1 cellular context compared by ENCODE assay signal in the genomic region with DNA sequence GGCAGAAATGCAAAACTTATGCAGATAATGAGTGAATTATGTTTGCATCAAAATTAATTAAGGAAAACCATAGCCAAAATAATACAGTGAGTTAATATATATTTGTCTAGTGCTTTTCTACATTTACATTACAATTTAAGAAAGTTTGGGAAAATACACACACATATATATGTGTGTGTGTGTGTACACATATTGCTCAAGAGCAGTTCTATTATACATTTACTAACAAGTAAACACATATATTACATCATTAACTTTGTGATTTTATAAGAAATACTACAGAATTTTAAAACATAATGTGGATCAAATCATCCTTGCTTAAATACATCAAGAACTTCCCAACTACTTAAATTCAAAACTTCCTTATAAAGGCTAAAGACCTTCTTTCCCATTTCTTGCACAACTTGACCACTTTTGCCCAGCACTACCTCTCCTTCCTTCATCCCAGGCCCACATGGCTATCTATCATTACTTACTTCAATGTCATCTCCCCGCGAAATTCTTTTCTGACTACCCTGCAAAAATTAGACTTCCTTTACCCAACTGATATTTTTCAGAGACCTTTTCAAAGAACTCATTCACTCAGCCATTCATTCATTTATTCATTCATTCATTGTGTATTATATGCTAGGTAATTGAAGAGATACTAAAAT.
TF ChIP-seq lines count a peak whose summit lies in the region.

No MANE protein-coding gene starts in this region.

TF ChIP-seq in SK-N-SH treated with all-trans-retinoic acid at 6 μM for 48 hours, 23 proteins besides CTCF, POLR2A, EP300 and RAD21 (continued from another document):
- no peak for TF ChIP-seq CSDC2 (CRISPR knock-in tag; IDR thresholded peaks at IDR 0.05)
- TF ChIP-seq ZC3H10 (CRISPR knock-in tag; IDR thresholded peaks at IDR 0.05), result no peak
- TF ChIP-seq ZNF70 (CRISPR knock-in tag; IDR thresholded peaks at IDR 0.05), result no peak
- TF ChIP-seq ZFP30 (CRISPR knock-in tag; IDR thresholded peaks at IDR 0.05), result no peak
- TF ChIP-seq ARNTL (CRISPR knock-in tag; IDR thresholded peaks at IDR 0.05; ENCODE audit: borderline replicate concordance, low read depth), result no peak
- TF ChIP-seq ESRRG (CRISPR knock-in tag; IDR thresholded peaks at IDR 0.05), result no peak
- TF ChIP-seq TOX (CRISPR knock-in tag; IDR thresholded peaks at IDR 0.05; ENCODE audit: borderline replicate concordance), result no peak
- TF ChIP-seq PATZ1 (CRISPR knock-in tag; IDR thresholded peaks at IDR 0.05; ENCODE audit: borderline replicate concordance), result no peak
- TF ChIP-seq, protein P1, sequence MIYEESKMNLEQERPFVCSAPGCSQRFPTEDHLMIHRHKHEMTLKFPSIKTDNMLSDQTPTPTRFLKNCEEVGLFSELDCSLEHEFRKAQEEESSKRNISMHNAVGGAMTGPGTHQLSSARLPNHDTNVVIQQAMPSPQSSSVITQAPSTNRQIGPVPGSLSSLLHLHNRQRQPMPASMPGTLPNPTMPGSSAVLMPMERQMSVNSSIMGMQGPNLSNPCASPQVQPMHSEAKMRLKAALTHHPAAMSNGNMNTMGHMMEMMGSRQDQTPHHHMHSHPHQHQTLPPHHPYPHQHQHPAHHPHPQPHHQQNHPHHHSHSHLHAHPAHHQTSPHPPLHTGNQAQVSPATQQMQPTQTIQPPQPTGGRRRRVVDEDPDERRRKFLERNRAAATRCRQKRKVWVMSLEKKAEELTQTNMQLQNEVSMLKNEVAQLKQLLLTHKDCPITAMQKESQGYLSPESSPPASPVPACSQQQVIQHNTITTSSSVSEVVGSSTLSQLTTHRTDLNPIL (CRISPR knock-in tag; IDR thresholded peaks at IDR 0.05; ENCODE audit: low read depth), result no peak
